In the genomic region with DNA sequence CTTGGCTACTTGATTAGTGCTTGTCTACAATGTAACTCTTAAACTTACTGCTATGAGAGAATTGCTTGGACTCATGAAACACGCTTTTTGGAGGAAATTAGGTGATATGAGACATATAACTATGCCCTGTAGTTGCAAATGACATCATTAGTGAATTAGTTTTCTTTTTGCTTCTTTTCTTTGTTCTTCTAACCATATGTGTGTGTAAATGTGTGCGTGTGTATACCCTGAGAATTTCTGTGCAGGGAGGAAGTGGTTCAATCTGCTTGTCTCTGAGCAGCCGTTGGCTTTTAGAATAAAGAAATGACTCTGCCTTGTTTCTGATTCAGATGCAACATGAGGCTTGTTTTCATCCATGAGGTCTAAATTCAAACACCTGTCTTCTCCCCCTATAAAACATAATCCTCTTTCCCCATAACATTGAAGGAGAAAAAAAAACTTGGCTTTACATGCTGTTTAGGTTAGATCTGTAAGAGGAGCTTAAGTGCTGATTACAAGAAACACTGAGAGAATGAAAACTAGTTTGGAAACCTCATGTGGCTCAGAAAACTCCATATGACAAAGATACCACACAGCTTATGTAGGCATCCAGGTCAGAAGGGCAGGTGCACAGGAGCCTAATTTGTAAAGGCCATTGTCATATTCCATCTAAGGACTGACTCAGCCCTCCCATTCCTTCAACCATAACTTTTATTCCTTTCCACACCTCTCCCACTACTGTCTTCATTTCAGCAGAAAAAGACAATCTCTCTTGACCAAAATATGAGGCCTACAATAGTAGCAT, we compare ENCODE assay signal across 9 cellular contexts.
A peak's percentile ranks its signal among the peaks of the same experiment; 100 is the strongest.
DNase-seq lines count a peak whose midpoint lies in the region; ATAC-seq and TF ChIP-seq lines count a peak whose summit lies in the region.
"Had no signal": no experiment of that assay in that cellular context is flagged by ENCODE, and none has a peak within 500 bp of the region (broad histone marks: within the 10 kb centered on the region; RNA-seq: fewer than 3 reads in every experiment).

No MANE protein-coding gene starts in this region.

- H3K4me3 Mint-ChIP-seq in nephron, result no peak overlapping the region

- H3K9me3 Mint-ChIP-seq in nephron, result peaks cover 8% of the 10 kb centered on the region

- ATAC-seq in HG02678 (IDR thresholded peaks at IDR 0.05; ENCODE audit: unreplicated experiment), result peak; percentile 76

- no peaks in the 10 kb centered on the region for H3K27me3 Mint-ChIP-seq in nephron (ENCODE audit: low read depth)

- TF ChIP-seq CTCF in nephron (IDR thresholded peaks at IDR 0.05; ENCODE audit: unreplicated experiment in 3 of 3), result no peak

- peaks cover 36% of the 10 kb centered on the region for H3K4me1 Mint-ChIP-seq in nephron

- H3K36me3 Mint-ChIP-seq in nephron (ENCODE audit: low read depth), result peaks cover 3% of the 10 kb centered on the region

- peak overlapping the region in 2 of 3 experiments; percentile 66 to 71 for H3K27ac Mint-ChIP-seq in nephron

- DNase-seq in activated CD4-positive, alpha-beta T cell treated with anti-CD3 and anti-CD28 coated beads for 4 hours, result peak; percentile 8 to 11
- DNase-seq in activated CD4-positive, alpha-beta T cell treated with anti-CD3 and anti-CD28 coated beads, Interleukin-2, amount 50 U/mL, for 1 hour, result no peak
- DNase-seq in NAMALWA (ENCODE audit: low spot score) (peak; percentile 52), glomerular visceral epithelial cell (ENCODE audit: extremely low spot score) (no peak), amniotic stem cell (lab: John Stamatoyannopoulos, UW) (no peak), DMS 273 (lab: John Stamatoyannopoulos, UW; ENCODE audit: unreplicated experiment) (no peak)
- DNase-seq: NK-92 treated with Interleukin-12 subunit alpha and Interleukin-12 subunit beta, amount 100 ng/mL, for 24 hours had no signal

Comparison
In these comparisons a context has a peak if more than half of its experiments do, and no peak if none do; other contexts are left out.
1. DNase-seq: peak in activated CD4-positive, alpha-beta T cell treated with anti-CD3 and anti-CD28 coated beads for 4 hours (2 of 2) and NAMALWA (single experiment); none in activated CD4-positive, alpha-beta T cell treated with anti-CD3 and anti-CD28 coated beads, Interleukin-2, amount 50 U/mL, for 1 hour (single experiment), glomerular visceral epithelial cell (single experiment), amniotic stem cell (single experiment) and DMS 273 (single experiment).